Comparison of ENCODE assay signal across 8 cellular contexts in the genomic region with DNA sequence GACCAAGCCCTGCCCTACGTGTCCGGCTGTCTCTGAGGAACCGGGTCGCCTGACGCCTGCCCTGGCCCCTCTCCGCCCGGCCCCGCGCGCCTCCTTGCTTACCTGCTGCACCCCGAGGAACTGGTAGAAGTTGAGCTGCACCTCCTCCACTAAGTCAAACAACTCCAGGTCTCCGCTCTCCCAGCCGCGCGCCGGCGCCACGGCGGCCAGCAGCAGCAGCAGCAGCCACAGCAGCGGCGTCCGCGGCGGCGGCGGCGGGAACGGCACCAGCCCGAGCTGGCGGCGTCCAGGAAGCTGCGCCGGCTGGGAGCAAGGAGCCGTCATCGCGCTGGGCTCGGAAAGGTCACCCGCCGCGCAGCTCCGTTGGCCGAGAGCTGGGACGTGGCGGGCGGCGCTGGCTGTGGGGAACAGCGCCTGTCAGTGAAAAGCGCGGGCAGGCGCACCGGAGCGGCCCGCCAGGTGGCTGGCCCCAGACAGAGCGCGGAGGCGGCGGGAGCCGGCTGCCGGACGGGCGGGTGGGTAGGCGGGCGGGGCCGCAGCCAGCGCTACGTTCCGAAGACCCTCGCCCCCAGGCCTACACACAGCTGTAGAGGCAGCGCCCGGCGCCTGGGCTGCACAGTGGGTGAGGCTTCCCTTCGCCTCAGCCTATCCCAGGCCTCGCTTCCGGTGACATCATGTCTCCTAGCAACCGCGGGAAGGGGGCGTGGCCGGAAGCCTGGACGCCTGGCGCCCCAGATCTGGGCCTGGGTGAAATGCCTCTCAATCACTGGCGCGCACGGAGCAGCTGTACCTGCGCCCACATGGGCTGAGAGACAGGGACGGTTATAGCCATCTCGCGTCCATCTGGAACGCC. TPM values are rescaled to one million over a fixed set of nuclear protein-coding genes. Genes with fewer than 3 reads are reported as not detected.
DNase-seq lines count a peak whose midpoint lies in the region; ATAC-seq and TF ChIP-seq lines count a peak whose summit lies in the region.

A gene with protein sequence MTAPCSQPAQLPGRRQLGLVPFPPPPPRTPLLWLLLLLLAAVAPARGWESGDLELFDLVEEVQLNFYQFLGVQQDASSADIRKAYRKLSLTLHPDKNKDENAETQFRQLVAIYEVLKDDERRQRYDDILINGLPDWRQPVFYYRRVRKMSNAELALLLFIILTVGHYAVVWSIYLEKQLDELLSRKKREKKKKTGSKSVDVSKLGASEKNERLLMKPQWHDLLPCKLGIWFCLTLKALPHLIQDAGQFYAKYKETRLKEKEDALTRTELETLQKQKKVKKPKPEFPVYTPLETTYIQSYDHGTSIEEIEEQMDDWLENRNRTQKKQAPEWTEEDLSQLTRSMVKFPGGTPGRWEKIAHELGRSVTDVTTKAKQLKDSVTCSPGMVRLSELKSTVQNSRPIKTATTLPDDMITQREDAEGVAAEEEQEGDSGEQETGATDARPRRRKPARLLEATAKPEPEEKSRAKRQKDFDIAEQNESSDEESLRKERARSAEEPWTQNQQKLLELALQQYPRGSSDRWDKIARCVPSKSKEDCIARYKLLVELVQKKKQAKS (minus strand): TSS at position 620 of the 853 bp plus-strand sequence. CDS start 296 bp downstream, at position 324.

- peaks cover 0 to 5% of the 10 kb centered on the region in 2 donors for H3K4me1 ChIP-seq in lung (ENCODE audit: control insufficient read depth in 2 of 2, insufficient read depth in 2 of 2, low read length in 2 of 2)

- H3K4me3 ChIP-seq in lung: peak within 1 kb of the TSS; percentile 80

- H3K27me3 ChIP-seq in lung (ENCODE audit: control insufficient read depth, insufficient read depth): no peaks in the 10 kb centered on the region

- peak within 1 kb of the TSS; percentile 97 to 98 for H3K27ac ChIP-seq in lung (ENCODE audit: low read depth in 1 of 2, low read length in 1 of 2)

- DNase-seq in CMK (ENCODE audit: low read depth) (peak; percentile 85), HS-5 (ENCODE audit: low read depth) (peak; percentile 40), NK-92 (lab: John Stamatoyannopoulos, UW; ENCODE audit: unreplicated experiment) (peak; percentile 73), lung (ENCODE audit: low spot score) (peak; percentile 98)
- peak; percentile 98 to 99 for DNase-seq in activated CD8-positive, alpha-beta memory T cell treated with anti-CD3 and anti-CD28 coated beads for 1 hour (ENCODE audit: extremely low read depth in 1 of 2, low read depth in 1 of 2)
- peak; percentile 98 for DNase-seq in effector CD4-positive, alpha-beta T cell
- peak; percentile 98 to 100 (median 98) for DNase-seq in stimulated activated CD4-positive, alpha-beta T cell treated with anti-CD3 and anti-CD28 coated beads, TNF-alpha, amount 100 ng/mL, for 4 hours (ENCODE audit: low read depth in 3 of 3)

- no peaks in the 10 kb centered on the region for H3K36me3 ChIP-seq in lung (ENCODE audit: control insufficient read depth in 2 of 2, insufficient read depth in 2 of 2, low read length in 2 of 2)

- no peak for TF ChIP-seq CTCF in lung (IDR thresholded peaks at IDR 0.05; ENCODE audit: control extremely low read depth, extremely low read depth)

- 1% methylated on average over 80 to 88 of the region's 88 CpGs for WGBS in lung, 2 donors

- ATAC-seq in GM19468 (IDR thresholded peaks at IDR 0.05; ENCODE audit: extremely low read depth, unreplicated experiment) (peak; percentile 93), lung (ENCODE audit: insufficient read depth, low FRiP score) (peak; percentile 99)

- no peaks in the 10 kb centered on the region for H3K9me3 ChIP-seq in lung (ENCODE audit: control insufficient read depth in 2 of 2, insufficient read depth in 1 of 2, low read length in 1 of 2)

RNA-seq across cellular contexts. Expression of the gene that starts here (rescaled TPM):
- total RNA-seq in lung: 10 to 100 TPM; 36.2 to 38.2 TPM
- 10 to 100 TPM; 31.0 to 34.9 TPM for polyA plus RNA-seq in lung

Comparison
In these comparisons a context has a peak if more than half of its experiments do, and no peak if none do; other contexts are left out.
1. Peak in every context shown above with its lines: DNase-seq, ATAC-seq, H3K4me3 ChIP-seq and H3K27ac ChIP-seq.
2. DNase-seq: peak in every context shown above with its lines; median percentile 98 in activated CD8-positive, alpha-beta memory T cell treated with anti-CD3 and anti-CD28 coated beads for 1 hour; 98 in effector CD4-positive, alpha-beta T cell; 98 in lung; 98 in stimulated activated CD4-positive, alpha-beta T cell treated with anti-CD3 and anti-CD28 coated beads, TNF-alpha, amount 100 ng/mL, for 4 hours; 85 in CMK; 73 in NK-92; 40 in HS-5.